In genomic region chr4:112951362-112951962, GRCh38 we compare ENCODE assay signal across 8 cellular contexts.
DNase-seq lines count a peak whose midpoint lies in the region; ATAC-seq and TF ChIP-seq lines count a peak whose summit lies in the region.

No MANE protein-coding gene starts in this region.

- no TSS peak for BruUV-seq in OCI-LY7 (replicated peaks; lab: Mats Ljungman, UMichigan)

- no peak overlapping the region for H3K27ac ChIP-seq in OCI-LY7 (ENCODE audit: low read depth, low read length, poor library complexity, severe bottlenecking)
- H3K27ac ChIP-seq in spleen = no peak overlapping the region

- POLR2A ChIA-PET in OCI-LY7 (lab: Charles Lee) = interaction anchor here (0.7 to 1.2 kb wide), 5 partner anchors 10 to 210 kb away, joined by 3 to 4 read pairs (median 3); no protein-coding TSS in a partner anchor

- WGBS in spleen, 5 donors = 24 to 29% (median 26%) methylated on average over 3 of the region's 3 CpGs

- H3K27me3 ChIP-seq in spleen (replicated peaks in 1 of 7) = no peaks in the 10 kb centered on the region

- intact Hi-C loops in OCI-LY7 (cut with micrococcal nuclease; ENCODE audit: unreplicated experiment) = no loop called here
- intact Hi-C loops in spleen (cut with DNase I; ENCODE audit: low total_unique reads) = no loop called here

- DNase-seq in NCI-H510A treated with DMSO at 0.1 percent for 48 hours (lab: John Stamatoyannopoulos, UW) (peak; percentile 5), NCI-H510A (lab: John Stamatoyannopoulos, UW) (no peak), OCI-LY7 (ENCODE audit: low spot score) (peak; percentile 13), epithelial cell of proximal tubule (ENCODE audit: low read depth) (no peak), spleen (no peak), epidermal melanocyte (ENCODE audit: insufficient read length, low spot score) (no peak)

- H3K9me3 ChIP-seq in OCI-LY7 (ENCODE audit: low read length) (no peaks in the 10 kb centered on the region), spleen (no peaks in the 10 kb centered on the region)

- H3K36me3 ChIP-seq in OCI-LY7 (ENCODE audit: insufficient read depth, low read length) = no peaks in the 10 kb centered on the region
- H3K36me3 ChIP-seq in spleen = no peaks in the 10 kb centered on the region

- TF ChIP-seq POLR2A in spleen (IDR thresholded peaks at IDR 0.05) = no peak

- H2AFZ ChIP-seq in OCI-LY7 (ENCODE audit: low read length) = no peak overlapping the region

- H3K4me3 ChIP-seq in OCI-LY7 (ENCODE audit: low read depth, low read length, poor library complexity, severe bottlenecking) = no peak overlapping the region
- no peak overlapping the region for H3K4me3 ChIP-seq in epithelial cell of proximal tubule (ENCODE audit: low read depth, low read length)
- no peak overlapping the region for H3K4me3 ChIP-seq in spleen

- no peak overlapping the region for H3K4me2 ChIP-seq in OCI-LY7 (ENCODE audit: low read length)

- no peaks in the 10 kb centered on the region for H3K9me2 ChIP-seq in OCI-LY7 (ENCODE audit: insufficient read depth, low read length)

- ATAC-seq in GM19452 (IDR thresholded peaks at IDR 0.05; ENCODE audit: unreplicated experiment) (no peak), GM19467 (IDR thresholded peaks at IDR 0.05; ENCODE audit: unreplicated experiment) (no peak)

- TF ChIP-seq CTCF in OCI-LY7 (conservative IDR thresholded peaks at IDR 0.05; ENCODE audit: low read length) (peak; percentile 83), epithelial cell of proximal tubule (conservative IDR thresholded peaks at IDR 0.05; ENCODE audit: low read depth, low read length) (peak; percentile 53), spleen (IDR thresholded peaks at IDR 0.05 in 8 of 11, conservative IDR thresholded peaks at IDR 0.05 in 3 of 11) (peak in 7 of 11 experiments; percentile 16 to 53 (median 45))

- H3K4me1 ChIP-seq in OCI-LY7 (ENCODE audit: insufficient read depth, low read length, poor library complexity, severe bottlenecking) (no peaks in the 10 kb centered on the region), spleen (no peaks in the 10 kb centered on the region)

- CTCF ChIA-PET in OCI-LY7 (lab: Charles Lee; ENCODE audit: unreplicated experiment) = interaction anchor here (1.2 kb wide), 1 partner anchor 11 kb away, joined by 3 read pairs; no protein-coding TSS in a partner anchor

- H3K79me2 ChIP-seq in OCI-LY7 (ENCODE audit: insufficient read depth, low read depth, low read length) = no peaks in the 10 kb centered on the region

- no peaks in the 10 kb centered on the region for H4K20me1 ChIP-seq in OCI-LY7 (ENCODE audit: insufficient read depth, low read length)

Comparison
In these comparisons a context has a peak if more than half of its experiments do, and no peak if none do; other contexts are left out.
1. DNase-seq: peak in NCI-H510A treated with DMSO at 0.1 percent for 48 hours (single experiment) and OCI-LY7 (single experiment); none in NCI-H510A (single experiment), epithelial cell of proximal tubule (single experiment), spleen (single experiment) and epidermal melanocyte (single experiment).
2. Peak in every context shown above with its lines, with median percentiles within 50 percentile points of each other: CTCF ChIP-seq.